Comparison of ENCODE assay signal across 32 cellular contexts in genomic region chr20:24157213-24157612, GRCh38.
DNase-seq lines count a peak whose midpoint lies in the region; ATAC-seq and TF ChIP-seq lines count a peak whose summit lies in the region.
"Had no signal": no experiment of that assay in that cellular context is flagged by ENCODE, and none has a peak within 500 bp of the region (broad histone marks: within the 10 kb centered on the region; RNA-seq: fewer than 3 reads in every experiment).

No MANE protein-coding gene starts in this region.

- H3K27me3 ChIP-seq in esophagus muscularis mucosa = peaks cover 0 to 8% (median 0%) of the 10 kb centered on the region in 4 donors
- H3K27me3 ChIP-seq: adrenal gland, body of pancreas, dorsolateral prefrontal cortex, upper lobe of right lung had no signal

- TF ChIP-seq EP300 in esophagus muscularis mucosa (IDR thresholded peaks at IDR 0.05) = no peak

- ATAC-seq in stimulated activated naive CD8-positive, alpha-beta T cell treated with anti-CD3 and anti-CD28 coated beads, Interleukin-15, amount 100 ng/mL, for 72 hours = peak; percentile 56
- no peak for ATAC-seq in stimulated activated naive CD8-positive, alpha-beta T cell treated with anti-CD3 and anti-CD28 coated beads, Interleukin-15, Interleukin-2, amounts not matched to agents 100 U/mL and 50 U/mL, for 24 hours
- peak in 2 of 4 experiments; percentile 50 to 62 for ATAC-seq in T-cell (replicated peaks in 1 of 4)
- ATAC-seq: body of pancreas, Panc1, upper lobe of right lung had no signal

- WGBS in esophagus muscularis mucosa = 84% methylated on average over 4 of the region's 4 CpGs

- no peaks in the 10 kb centered on the region for H3K36me3 ChIP-seq in esophagus muscularis mucosa
- H3K36me3 ChIP-seq: adrenal gland, suprapubic skin, upper lobe of right lung, WERI-Rb-1 had no signal

- H3K4me1 Mint-ChIP-seq in stimulated activated naive CD8-positive, alpha-beta T cell treated with anti-CD3 and anti-CD28 coated beads, Interleukin-15, amount 100 ng/mL, for 72 hours = no peaks in the 10 kb centered on the region
- H3K4me1 Mint-ChIP-seq in T-cell = peaks cover 0 to 4% (median 2%) of the 10 kb centered on the region in 3 donors
- H3K4me1 Mint-ChIP-seq in activated T-helper 2 cell treated with anti-CD3 and anti-CD28 coated beads, Interferon-gamma antibody, Interleukin-2, Interleukin-4, amounts not matched to agents 10 μg/mL and 5 μg/mL and 100 μg/mL, durations not matched to agents 14 hours and 24 hours and 36 hours (ENCODE audit: low read depth) = peaks cover 6% of the 10 kb centered on the region
- H3K4me1 Mint-ChIP-seq: nephron progenitor cell had no signal

- TF ChIP-seq POLR2A in esophagus muscularis mucosa (IDR thresholded peaks at IDR 0.05; ENCODE audit: low read depth) = no peak

- no peaks in the 10 kb centered on the region for H3K36me3 Mint-ChIP-seq in T-cell
- H3K36me3 Mint-ChIP-seq in activated T-helper 2 cell treated with anti-CD3 and anti-CD28 coated beads, Interferon-gamma antibody, Interleukin-2, Interleukin-4, amounts not matched to agents 10 μg/mL and 5 μg/mL and 100 μg/mL, durations not matched to agents 14 hours and 24 hours and 36 hours (ENCODE audit: low read depth) = no peaks in the 10 kb centered on the region

- H3K4me3 Mint-ChIP-seq in stimulated activated naive CD8-positive, alpha-beta T cell treated with anti-CD3 and anti-CD28 coated beads, Interleukin-15, amount 100 ng/mL, for 72 hours = no peak overlapping the region
- H3K4me3 Mint-ChIP-seq in T-cell = no peak overlapping the region
- no peak overlapping the region for H3K4me3 Mint-ChIP-seq in activated T-helper 2 cell treated with anti-CD3 and anti-CD28 coated beads, Interferon-gamma antibody, Interleukin-2, Interleukin-4, amounts not matched to agents 10 μg/mL and 5 μg/mL and 100 μg/mL, durations not matched to agents 14 hours and 24 hours and 36 hours (ENCODE audit: low read depth)
- H3K4me3 Mint-ChIP-seq: nephron progenitor cell had no signal

- CTCF ChIA-PET in T-cell (lab: Charles Lee) = interaction anchor here in 1 of 2 donors (1.1 kb wide), 1 partner anchor 56 kb away, joined by 3 read pairs; no protein-coding TSS in a partner anchor

- H3K27me3 Mint-ChIP-seq in stimulated activated naive CD8-positive, alpha-beta T cell treated with anti-CD3 and anti-CD28 coated beads, Interleukin-15, amount 100 ng/mL, for 72 hours = no peaks in the 10 kb centered on the region
- peaks cover 12 to 13% of the 10 kb centered on the region in 2 donors for H3K27me3 Mint-ChIP-seq in T-cell
- H3K27me3 Mint-ChIP-seq in activated T-helper 2 cell treated with anti-CD3 and anti-CD28 coated beads, Interferon-gamma antibody, Interleukin-2, Interleukin-4, amounts not matched to agents 10 μg/mL and 5 μg/mL and 100 μg/mL, durations not matched to agents 14 hours and 24 hours and 36 hours (ENCODE audit: low read depth) = peaks cover 8% of the 10 kb centered on the region

- intact Hi-C loops in esophagus muscularis mucosa (cut with DNase I) = no loop called here
- intact Hi-C loops in activated T-helper 2 cell treated with anti-CD3 and anti-CD28 coated beads, Interferon-gamma antibody, Interleukin-2, Interleukin-4, amounts not matched to agents 10 μg/mL and 5 μg/mL and 100 μg/mL, durations not matched to agents 14 hours and 24 hours and 36 hours (cut with micrococcal nuclease) = no loop called here

- H3K27ac Mint-ChIP-seq in stimulated activated naive CD8-positive, alpha-beta T cell treated with anti-CD3 and anti-CD28 coated beads, Interleukin-15, amount 100 ng/mL, for 72 hours = no peak overlapping the region
- peak overlapping the region in 1 of 2 donors; percentile 34 for H3K27ac Mint-ChIP-seq in T-cell
- H3K27ac Mint-ChIP-seq in activated T-helper 2 cell treated with anti-CD3 and anti-CD28 coated beads, Interferon-gamma antibody, Interleukin-2, Interleukin-4, amounts not matched to agents 10 μg/mL and 5 μg/mL and 100 μg/mL, durations not matched to agents 14 hours and 24 hours and 36 hours = no peak overlapping the region
- H3K27ac Mint-ChIP-seq: nephron progenitor cell had no signal

- no peaks in the 10 kb centered on the region for H3K9me3 Mint-ChIP-seq in stimulated activated naive CD8-positive, alpha-beta T cell treated with anti-CD3 and anti-CD28 coated beads, Interleukin-15, amount 100 ng/mL, for 72 hours
- no peaks in the 10 kb centered on the region for H3K9me3 Mint-ChIP-seq in T-cell
- H3K9me3 Mint-ChIP-seq in activated T-helper 2 cell treated with anti-CD3 and anti-CD28 coated beads, Interferon-gamma antibody, Interleukin-2, Interleukin-4, amounts not matched to agents 10 μg/mL and 5 μg/mL and 100 μg/mL, durations not matched to agents 14 hours and 24 hours and 36 hours = no peaks in the 10 kb centered on the region

- H3K27ac ChIP-seq in esophagus muscularis mucosa (replicated peaks in 1 of 4) = no peak overlapping the region
- H3K27ac ChIP-seq: adrenal gland, body of pancreas, dorsolateral prefrontal cortex, GM23248, HL-60, suprapubic skin, upper lobe of right lung, WERI-Rb-1 had no signal

- H3K9me3 ChIP-seq in esophagus muscularis mucosa = no peaks in the 10 kb centered on the region
- H3K9me3 ChIP-seq: adrenal gland, body of pancreas, Caco-2, suprapubic skin, upper lobe of right lung had no signal

- H3K4me3 ChIP-seq in esophagus muscularis mucosa = no peak overlapping the region
- H3K4me3 ChIP-seq: adrenal gland, body of pancreas, dorsolateral prefrontal cortex, GM23248, suprapubic skin, upper lobe of right lung had no signal

- TF ChIP-seq CTCF in esophagus muscularis mucosa (IDR thresholded peaks at IDR 0.05) = no peak

- peak in 1 of 2 donors; percentile 23 for DNase-seq in stimulated activated naive CD8-positive, alpha-beta T cell treated with anti-CD3 and anti-CD28 coated beads, Interleukin-15, amount 100 ng/mL, for 72 hours
- DNase-seq in stimulated activated naive CD8-positive, alpha-beta T cell treated with anti-CD3 and anti-CD28 coated beads, Interleukin-15, Interleukin-2, amounts not matched to agents 100 U/mL and 50 U/mL, for 24 hours = no peak
- peak in 27 of 34 experiments; percentile 8 to 76 (median 42) for DNase-seq in T-cell
- peak; percentile 77 for DNase-seq in esophagus muscularis mucosa (ENCODE audit: extremely low spot score)
- DNase-seq in NCI-H82 (lab: John Stamatoyannopoulos, UW) = no peak
- DNase-seq in NCI-H345 (lab: John Stamatoyannopoulos, UW) = no peak
- DNase-seq in Kasumi-1 (lab: John Stamatoyannopoulos, UW) = no peak
- DNase-seq in activated T-helper 2 cell treated with anti-CD3 and anti-CD28 coated beads, Interferon-gamma antibody, Interleukin-2, Interleukin-4, amounts not matched to agents 10 μg/mL and 5 μg/mL and 100 μg/mL, durations not matched to agents 14 hours and 24 hours and 36 hours (ENCODE audit: low spot score) = no peak
- DNase-seq: activated naive CD4-positive, alpha-beta T cell; activated T-cell treated with anti-CD3 and anti-CD28 coated beads for 4 hours; body of pancreas; Caco-2; DMS79; dorsolateral prefrontal cortex; GM23248; kidney; NCI-H1092 treated with DMSO at 0.1 percent for 48 hours; NCI-H187 treated with DMSO at 0.1 percent for 48 hours; NCI-H2171 treated with DMSO at 0.1 percent for 48 hours; NCI-H524 treated with DMSO at 0.1 percent for 48 hours; nephron progenitor cell; NK-92 treated with Interleukin-12 subunit alpha and Interleukin-12 subunit beta, amount 100 ng/mL, for 24 hours; SHP77 treated with DMSO at 0.1 percent for 48 hours; small intestine; stimulated activated CD4-positive, alpha-beta T cell treated with anti-CD3 and anti-CD28 coated beads, Interleukin-1b, Interleukin-23, amount 100 ng/mL, for 48 hours; T1000; upper lobe of right lung; WERI-Rb-1 had no signal

- POLR2A ChIA-PET in T-cell (lab: Charles Lee) = interaction anchor here in 1 of 2 donors (0.5 kb wide), 1 partner anchor 692 kb away, joined by 4 read pairs; no protein-coding TSS in a partner anchor

- no peaks in the 10 kb centered on the region for H3K4me1 ChIP-seq in esophagus muscularis mucosa
- H3K4me1 ChIP-seq: adrenal gland, body of pancreas, Caco-2, suprapubic skin, upper lobe of right lung had no signal

Comparison
In these comparisons a context has a peak if more than half of its experiments do, and no peak if none do; other contexts are left out.
1. DNase-seq: peak in T-cell (27 of 34) and esophagus muscularis mucosa (single experiment); none in stimulated activated naive CD8-positive, alpha-beta T cell treated with anti-CD3 and anti-CD28 coated beads, Interleukin-15, Interleukin-2, amounts not matched to agents 100 U/mL and 50 U/mL, for 24 hours (single experiment), NCI-H82 (single experiment), NCI-H345 (single experiment), Kasumi-1 (0 of 2) and activated T-helper 2 cell treated with anti-CD3 and anti-CD28 coated beads, Interferon-gamma antibody, Interleukin-2, Interleukin-4, amounts not matched to agents 10 μg/mL and 5 μg/mL and 100 μg/mL, durations not matched to agents 14 hours and 24 hours and 36 hours (single experiment).